In the genomic region with DNA sequence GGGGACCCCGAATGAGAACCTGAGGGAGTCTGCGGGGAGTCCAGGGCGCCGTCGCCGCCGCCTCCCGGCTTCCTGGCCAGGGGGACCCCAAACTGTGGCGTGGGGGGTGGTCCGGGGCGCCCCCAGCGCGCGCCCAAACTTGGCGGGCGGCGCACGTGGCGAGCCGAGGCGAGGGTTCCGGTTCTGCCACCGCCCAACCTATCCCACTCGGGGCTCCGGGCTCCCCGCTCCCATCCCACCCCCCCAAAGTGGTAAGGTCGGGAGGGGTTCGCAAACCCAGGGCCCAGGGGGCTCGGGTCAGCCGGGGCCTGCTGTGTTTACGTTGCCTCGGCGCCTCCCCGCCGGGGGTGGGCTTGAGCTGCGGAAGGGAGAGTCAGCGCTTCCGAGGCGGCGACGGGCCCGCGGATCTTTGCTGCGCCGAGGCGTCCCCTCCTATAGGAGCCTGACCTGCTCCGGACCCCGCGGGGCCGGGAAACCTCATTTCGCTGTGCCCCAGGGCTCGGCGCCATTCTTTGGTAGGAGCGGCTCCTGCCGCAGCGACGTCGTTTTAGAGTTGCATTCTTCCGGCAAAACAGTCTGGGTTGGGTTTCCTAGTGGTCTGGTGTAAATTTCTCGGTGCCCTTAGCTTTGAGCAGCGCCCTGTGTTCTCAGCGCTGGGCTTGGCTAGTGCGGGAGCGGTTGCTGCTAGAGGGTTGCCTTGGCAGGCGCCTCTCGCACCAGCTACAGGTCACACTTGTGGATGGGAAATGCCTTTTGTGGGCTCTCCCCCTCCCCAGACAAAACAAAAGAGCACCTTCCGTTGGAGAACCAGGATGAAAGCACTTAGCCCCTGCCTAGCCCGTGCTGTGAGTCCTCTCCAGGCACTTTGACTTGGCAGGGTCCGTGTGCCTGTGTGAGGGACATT, we compare ENCODE assay signal across 8 cellular contexts. TPM values are rescaled to one million over a fixed set of nuclear protein-coding genes. Genes with fewer than 3 reads are reported as not detected.
A peak's percentile ranks its signal among the peaks of the same experiment; 100 is the strongest.
DNase-seq lines count a peak whose midpoint lies in the region; ATAC-seq and TF ChIP-seq lines count a peak whose summit lies in the region.

No MANE protein-coding gene starts in this region.

- H3K9ac ChIP-seq in DND-41 (ENCODE audit: low read depth, low read length): peak overlapping the region; percentile 100

- DNase-seq in DND-41 (peak; percentile 57), mesothelial cell of epicardium (ENCODE audit: low spot score in 2 of 2, unreplicated experiment in 2 of 2) (peak in 1 of 2 experiments; percentile 62)
- DNase-seq in activated CD4-positive, alpha-beta T cell treated with anti-CD3 and anti-CD28 coated beads, Interleukin-2, amount 50 U/mL, for 4 hours: peak; percentile 39 to 41
- peak; percentile 48 for DNase-seq in effector CD4-positive, alpha-beta T cell
- peak; percentile 51 for DNase-seq in stimulated activated naive CD4-positive, alpha-beta T cell treated with Interleukin-2 at 50 U/mL for 16 hours (lab: John Stamatoyannopoulos, UW)

- peaks cover 52% of the 10 kb centered on the region for H4K20me1 ChIP-seq in DND-41 (ENCODE audit: insufficient read depth, low read length)

- TF ChIP-seq CTCF in DND-41 (IDR thresholded peaks at IDR 0.05; ENCODE audit: borderline replicate concordance, extremely low read depth, low read length, poor library complexity, severe bottlenecking) (no peak), mesothelial cell of epicardium (IDR thresholded peaks at IDR 0.05; ENCODE audit: unreplicated experiment) (no peak)

- H3K4me1 ChIP-seq in DND-41 (ENCODE audit: insufficient read depth, low read length): peaks cover 55% of the 10 kb centered on the region

- no peaks in the 10 kb centered on the region for H3K9me3 Mint-ChIP-seq in IgD-negative memory B cell
- no peaks in the 10 kb centered on the region for H3K9me3 Mint-ChIP-seq in mesothelial cell of epicardium

- peak overlapping the region; percentile 57 for H3K27ac ChIP-seq in DND-41 (ENCODE audit: low read length)

- peaks cover under 1% of the 10 kb centered on the region for H3K27me3 Mint-ChIP-seq in IgD-negative memory B cell
- H3K27me3 Mint-ChIP-seq in mesothelial cell of epicardium (ENCODE audit: low read depth): no peaks in the 10 kb centered on the region

- 0 out of 2 replicates have a peak overlapping the region, but pooled peaks have one; percentile 17 for H2AFZ ChIP-seq in DND-41 (ENCODE audit: low read depth, low read length)

- H3K27ac Mint-ChIP-seq in IgD-negative memory B cell: peak overlapping the region; percentile 48 to 92 (median 80)
- peak overlapping the region; percentile 97 for H3K27ac Mint-ChIP-seq in mesothelial cell of epicardium

- ATAC-seq in DND-41 (ENCODE audit: insufficient read depth, low read depth) (peak; percentile 34), HG03571 (IDR thresholded peaks at IDR 0.05; ENCODE audit: unreplicated experiment) (no peak), GM19328 (IDR thresholded peaks at IDR 0.05; ENCODE audit: unreplicated experiment) (no peak)

- no peaks in the 10 kb centered on the region for H3K9me3 ChIP-seq in DND-41 (ENCODE audit: insufficient read depth, low read length, severe bottlenecking)

- H3K36me3 Mint-ChIP-seq in IgD-negative memory B cell: no peaks in the 10 kb centered on the region
- H3K36me3 Mint-ChIP-seq in mesothelial cell of epicardium: no peaks in the 10 kb centered on the region

- H3K4me3 Mint-ChIP-seq in IgD-negative memory B cell (peak overlapping the region; percentile 85 to 91 (median 88)), mesothelial cell of epicardium (peak overlapping the region; percentile 91)

- peaks cover 16 to 33% (median 23%) of the 10 kb centered on the region in 3 donors for H3K4me1 Mint-ChIP-seq in IgD-negative memory B cell
- H3K4me1 Mint-ChIP-seq in mesothelial cell of epicardium: peaks cover 42% of the 10 kb centered on the region

- peak overlapping the region; percentile 37 to 60 for H3K4me3 ChIP-seq in DND-41 (ENCODE audit: low read depth in 1 of 2, low read length in 2 of 2)

- peak overlapping the region; percentile 84 for H3K4me2 ChIP-seq in DND-41 (ENCODE audit: insufficient read depth, low read length)

- H3K36me3 ChIP-seq in DND-41 (ENCODE audit: insufficient read depth, low read length): peaks cover 51% of the 10 kb centered on the region

- H3K27me3 ChIP-seq in DND-41 (ENCODE audit: insufficient read depth, low read length, poor library complexity): no peaks in the 10 kb centered on the region

- H3K79me2 ChIP-seq in DND-41 (ENCODE audit: insufficient read depth, low read length): peaks cover 61% of the 10 kb centered on the region

RNA-seq across cellular contexts. Expression of a gene that starts 1.2 kb away (rescaled TPM):
- 7.2 TPM for polyA plus RNA-seq in IgD-negative memory B cell
- total RNA-seq in mesothelial cell of epicardium: 130 to 134 TPM (median 131 TPM) in 3 replicates

RNA-seq across cellular contexts. Expression of a gene that starts 7.2 kb away (rescaled TPM):
- polyA plus RNA-seq in IgD-negative memory B cell: 14.3 TPM
- total RNA-seq in mesothelial cell of epicardium: 41.5 to 44.5 TPM (median 42.6 TPM) in 3 replicates

RNA-seq across cellular contexts. Expression of a gene that starts 24.8 kb away (rescaled TPM):
- 233 TPM for polyA plus RNA-seq in IgD-negative memory B cell
- 52.2 to 56.8 TPM (median 55.9 TPM) in 3 replicates for total RNA-seq in mesothelial cell of epicardium

RNA-seq across cellular contexts. Expression of a gene that starts 29.6 kb away (rescaled TPM):
- 3,226 TPM for polyA plus RNA-seq in IgD-negative memory B cell
- 1,014 to 1,040 TPM (median 1,034 TPM) in 3 replicates for total RNA-seq in mesothelial cell of epicardium

RNA-seq across cellular contexts. Expression of a gene that starts 41.4 kb away (rescaled TPM):
- polyA plus RNA-seq in IgD-negative memory B cell: 0.16 TPM
- 2.3 to 2.8 TPM (median 2.4 TPM) in 3 replicates for total RNA-seq in mesothelial cell of epicardium
